ENCODE assay signal across 20 cellular contexts in genomic region chr9:128394404-128395168, GRCh38. TPM values are rescaled to one million over a fixed set of nuclear protein-coding genes. Genes with fewer than 3 reads are reported as not detected.
DNase-seq lines count a peak whose midpoint lies in the region; ATAC-seq and TF ChIP-seq lines count a peak whose summit lies in the region.
"Had no signal": no experiment of that assay in that cellular context is flagged by ENCODE, and none has a peak within 500 bp of the region (broad histone marks: within the 10 kb centered on the region; RNA-seq: fewer than 3 reads in every experiment).

No MANE protein-coding gene starts in this region.

- no peak for ATAC-seq in stimulated activated naive CD8-positive, alpha-beta T cell treated with anti-CD3 and anti-CD28 coated beads, Interleukin-15, amount 100 ng/mL, for 72 hours
- ATAC-seq in GM21423 (IDR thresholded peaks at IDR 0.05; ENCODE audit: unreplicated experiment) (no peak), GM19035 (IDR thresholded peaks at IDR 0.05; ENCODE audit: unreplicated experiment) (no peak)
- ATAC-seq: GM12878, left cardiac atrium had no signal

- peaks cover 60% of the 10 kb centered on the region for H3K4me1 ChIP-seq in HUES6 (ENCODE audit: control insufficient read depth, insufficient read depth, low read length)
- H3K4me1 ChIP-seq: testis had no signal

- H3K9me3 ChIP-seq in HUES6 (ENCODE audit: control insufficient read depth, insufficient read depth, low read depth, low read length) = no peaks in the 10 kb centered on the region
- H3K9me3 ChIP-seq: spleen, testis had no signal

- peaks cover 19% of the 10 kb centered on the region for H3K27me3 Mint-ChIP-seq in stimulated activated naive CD8-positive, alpha-beta T cell treated with anti-CD3 and anti-CD28 coated beads, Interleukin-15, amount 100 ng/mL, for 72 hours

- intact Hi-C loops in dorsolateral prefrontal cortex (cut with DNase I) = no loop called here

- DNase-seq in Ammon's horn (ENCODE audit: low spot score) (peak; percentile 74), dorsolateral prefrontal cortex (peak in 7 of 10 donors; percentile 57 to 87 (median 73)), midbrain (lab: John Stamatoyannopoulos, UW) (peak; percentile 57), HT-29 (ENCODE audit: low spot score) (no peak)
- no peak for DNase-seq in stimulated activated naive CD8-positive, alpha-beta T cell treated with anti-CD3 and anti-CD28 coated beads, Interleukin-15, amount 100 ng/mL, for 72 hours
- DNase-seq: ACHN; activated CD4-positive, alpha-beta T cell treated with anti-CD3 and anti-CD28 coated beads, Interleukin-2, amount 50 U/mL, for 4 hours; activated naive CD4-positive, alpha-beta T cell; DMS 273 treated with DMSO at 0.1 percent for 48 hours; left cardiac atrium; NCI-H524 treated with DMSO at 0.1 percent for 48 hours; Right ventricle myocardium superior; spleen; T-helper 1 cell; testis had no signal

- no peak overlapping the region for H3K4me3 Mint-ChIP-seq in stimulated activated naive CD8-positive, alpha-beta T cell treated with anti-CD3 and anti-CD28 coated beads, Interleukin-15, amount 100 ng/mL, for 72 hours

- H3K9me3 Mint-ChIP-seq in stimulated activated naive CD8-positive, alpha-beta T cell treated with anti-CD3 and anti-CD28 coated beads, Interleukin-15, amount 100 ng/mL, for 72 hours = no peaks in the 10 kb centered on the region

- H3K27ac ChIP-seq in HUES6 (ENCODE audit: low read depth, low read length) (no peak overlapping the region), dorsolateral prefrontal cortex (peak overlapping the region; percentile 40 to 100 (median 98))
- H3K27ac ChIP-seq: KMS-11, spleen, testis had no signal

- no peak for TF ChIP-seq CTCF in dorsolateral prefrontal cortex (IDR thresholded peaks at IDR 0.05 in 54 of 56, conservative IDR thresholded peaks at IDR 0.05 in 2 of 56; ENCODE audit: low read depth in 1 of 56, partially characterized antibody in 56 of 56)

- H3K4me1 Mint-ChIP-seq in stimulated activated naive CD8-positive, alpha-beta T cell treated with anti-CD3 and anti-CD28 coated beads, Interleukin-15, amount 100 ng/mL, for 72 hours = peaks cover 12% of the 10 kb centered on the region

- H3K4me3 ChIP-seq in HUES6 (ENCODE audit: low read depth, low read length) (peak overlapping the region; percentile 58), dorsolateral prefrontal cortex (peak overlapping the region in 36 of 59 donors; percentile 45 to 96 (median 70))
- H3K4me3 ChIP-seq: GM12878, spleen, testis had no signal

- H3K36me3 ChIP-seq in HUES6 (ENCODE audit: control insufficient read depth, insufficient read depth, low read length) = no peaks in the 10 kb centered on the region

- H3K27ac Mint-ChIP-seq in stimulated activated naive CD8-positive, alpha-beta T cell treated with anti-CD3 and anti-CD28 coated beads, Interleukin-15, amount 100 ng/mL, for 72 hours = no peak overlapping the region

- H3K27me3 ChIP-seq in HUES6 (ENCODE audit: control insufficient read depth, insufficient read depth, low read length) (peaks cover 100% of the 10 kb centered on the region), dorsolateral prefrontal cortex (no peaks in the 10 kb centered on the region)
- H3K27me3 ChIP-seq: testis had no signal

- H3K9ac ChIP-seq in HUES6 (ENCODE audit: low read length) = no peak overlapping the region
- H3K9ac ChIP-seq: KMS-11 had no signal

RNA-seq across cellular contexts. Expression of gene URM1, which starts 23.4 kb away (rescaled TPM):
- total RNA-seq in dorsolateral prefrontal cortex = 10 to 100 TPM; 36.9 to 64.9 (median 48.8) TPM
- 95.2 and 102 TPM in 2 replicates for total RNA-seq in HT-29 (2014; rRNA removed; shearing (Covaris generic))

RNA-seq across cellular contexts. Expression of gene CERCAM, which starts 26.1 kb away (rescaled TPM):
- 1,000 to 10,000 TPM in 1 of 120 experiments, 100 to 1,000 TPM in 110, 10 to 100 TPM in 9; 33.1 to 1,222 (median 302) TPM for total RNA-seq in dorsolateral prefrontal cortex
- 0.25 TPM in 1 of 2 replicates, not detected in the other for total RNA-seq in HT-29 (2014; rRNA removed; shearing (Covaris generic))

RNA-seq across cellular contexts. Expression of gene SLC27A4, which starts 54.3 kb away (rescaled TPM):
- total RNA-seq in dorsolateral prefrontal cortex = 10 to 100 TPM; 25.1 to 59.1 (median 46.4) TPM
- 34.9 and 38.2 TPM in 2 replicates for total RNA-seq in HT-29 (2014; rRNA removed; shearing (Covaris generic))

Comparison
In these comparisons a context has a peak if more than half of its experiments do, and no peak if none do; other contexts are left out.
1. DNase-seq: peak in Ammon's horn (single experiment), dorsolateral prefrontal cortex (7 of 10) and midbrain (single experiment); none in stimulated activated naive CD8-positive, alpha-beta T cell treated with anti-CD3 and anti-CD28 coated beads, Interleukin-15, amount 100 ng/mL, for 72 hours (0 of 2) and HT-29 (single experiment).
2. RNA of gene CERCAM, which starts 26.1 kb away (total RNA-seq): 33.1 to 1,222 TPM in dorsolateral prefrontal cortex; 0.25 TPM in HT-29; every median in the first group is over 10 times any median in the second.